24 cellular contexts compared by ENCODE assay signal in the genomic region with DNA sequence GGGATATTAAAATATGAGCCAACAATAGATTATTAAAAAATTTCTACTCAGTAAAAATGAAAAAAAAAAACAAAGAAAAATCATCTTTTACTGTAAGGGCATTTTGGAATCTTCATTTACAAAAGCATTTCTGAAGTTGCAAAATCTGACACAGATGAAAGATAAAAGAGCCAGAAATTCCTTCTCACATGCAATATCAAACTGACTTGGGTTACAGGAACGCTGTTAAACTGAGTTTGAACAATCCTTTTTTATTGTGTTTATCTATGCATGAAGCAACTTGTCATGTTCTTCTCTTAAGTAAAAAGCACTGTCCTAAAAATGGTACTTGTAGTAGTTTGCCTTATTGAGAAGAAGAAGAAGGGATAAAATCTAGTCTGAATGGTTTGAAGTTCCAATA.
"Had no signal": no experiment of that assay in that cellular context is flagged by ENCODE, and none has a peak within 500 bp of the region (broad histone marks: within the 10 kb centered on the region; RNA-seq: fewer than 3 reads in every experiment).

No MANE protein-coding gene starts in this region.

- H3K4me3 ChIP-seq: esophagus muscularis mucosa, heart right ventricle, left lung, lung, neural progenitor cell, smooth muscle cell, testis had no signal

- ATAC-seq: activated CD4-positive, CD25-positive, alpha-beta regulatory T cell treated with anti-CD3 and anti-CD28 coated beads, Interleukin-2, amount 50 U/mL, for 24 hours; activated T-cell treated with anti-CD3 and anti-CD28 coated beads, Interleukin-2, amount 50 U/mL, for 72 hours; heart right ventricle; left lung; naive thymus-derived CD8-positive, alpha-beta T cell; sciatic nerve had no signal

- H3K27me3 ChIP-seq: esophagus muscularis mucosa, heart right ventricle, left lung, neural progenitor cell, testis had no signal

- H3K9ac ChIP-seq: neural progenitor cell had no signal

- H3K9me3 ChIP-seq: esophagus muscularis mucosa, heart right ventricle, left lung, testis had no signal

- H3K36me3 ChIP-seq: esophagus muscularis mucosa, heart right ventricle, left lung, neural progenitor cell had no signal

- DNase-seq: activated CD4-positive, alpha-beta memory T cell treated with anti-CD3 and anti-CD28 coated beads, Interleukin-2, amount 10 ng/mL, durations not matched to agents 7 days and 5 days; activated CD4-positive, alpha-beta T cell treated with anti-CD3 and anti-CD28 coated beads, Interleukin-2, amount 10 ng/mL, durations not matched to agents 24 days and 14 days; activated effector memory CD4-positive, alpha-beta T cell treated with anti-CD3 and anti-CD28 coated beads, Interleukin-2, amount 50 U/mL, for 16 hours; activated naive CD4-positive, alpha-beta T cell treated with anti-CD3 and anti-CD28 coated beads, Interleukin-2, amount 10 ng/mL, durations not matched to agents 7 days and 5 days; activated T-cell treated with anti-CD3 and anti-CD28 coated beads, Interleukin-2, amount 50 U/mL, for 72 hours; aorta; central memory CD4-positive, alpha-beta T cell; effector memory CD4-positive, alpha-beta T cell; foreskin fibroblast; heart right ventricle; kidney glomerular epithelial cell; left lung; naive thymus-derived CD8-positive, alpha-beta T cell; stimulated activated CD4-positive, alpha-beta T cell treated with anti-CD3 and anti-CD28 coated beads, Interleukin-4, amount 100 ng/mL, for 1 hour; stimulated activated naive CD4-positive, alpha-beta T cell; T-helper 1 cell; T-helper 9 cell; testis had no signal

- H3K4me1 ChIP-seq: testis had no signal
